Comparison of ENCODE assay signal across 16 cellular contexts in the genomic region with DNA sequence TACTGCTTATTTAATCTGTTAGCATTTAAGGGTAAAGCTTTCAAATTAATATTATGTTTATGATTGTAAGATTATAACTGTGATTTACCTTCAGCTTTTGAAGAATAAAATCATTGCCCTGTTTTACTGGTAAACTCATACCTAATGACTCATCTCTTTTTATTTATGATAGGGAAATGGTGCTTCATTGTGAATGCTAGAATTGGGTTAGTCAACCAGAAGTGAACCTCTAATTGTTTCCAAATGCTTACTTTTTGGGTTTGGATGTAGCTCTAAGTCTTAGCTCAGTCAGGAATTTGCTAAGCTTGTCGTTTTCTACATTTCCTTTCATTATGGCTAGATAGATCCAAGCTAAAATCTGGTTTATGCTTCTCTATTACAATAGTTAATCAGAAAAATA. TPM values are rescaled to one million over a fixed set of nuclear protein-coding genes. Genes with fewer than 3 reads are reported as not detected.
A peak's percentile ranks its signal among the peaks of the same experiment; 100 is the strongest.
DNase-seq lines count a peak whose midpoint lies in the region; ATAC-seq, FAIRE-seq and TF ChIP-seq lines count a peak whose summit lies in the region.
"Had no signal": no experiment of that assay in that cellular context is flagged by ENCODE, and none has a peak within 500 bp of the region (broad histone marks: within the 10 kb centered on the region; RNA-seq: fewer than 3 reads in every experiment).

No MANE protein-coding gene starts in this region.

- H3F3A ChIP-seq in PC-9 (ENCODE audit: insufficient read depth, low read depth), result no peaks in the 10 kb centered on the region

- peaks cover 58% of the 10 kb centered on the region for H3K36me3 Mint-ChIP-seq in activated CD4-positive, alpha-beta T cell treated with anti-CD3 and anti-CD28 coated beads for 36 hours (ENCODE audit: low read depth)

- H3K4me3 ChIP-seq in PC-9 (no peak overlapping the region), epithelial cell of esophagus (ENCODE audit: low read length) (no peak overlapping the region), kidney (ENCODE audit: low read length in 2 of 2) (no peak overlapping the region)
- H3K4me3 ChIP-seq: A549, gastroesophageal sphincter had no signal

- H3K4me1 ChIP-seq in PC-9 (replicated peaks; ENCODE audit: insufficient read depth), result peaks cover 14% of the 10 kb centered on the region
- peaks cover 3 to 4% of the 10 kb centered on the region in 2 donors for H3K4me1 ChIP-seq in kidney (ENCODE audit: control insufficient read depth in 1 of 2, insufficient read depth in 1 of 2, low read depth in 1 of 2, low read length in 2 of 2)

- TF ChIP-seq CTCF in PC-9 (conservative IDR thresholded peaks at IDR 0.05) (no peak), epithelial cell of esophagus (IDR thresholded peaks at IDR 0.05; ENCODE audit: insufficient read depth, low read depth, low read length, missing control alignments) (no peak), kidney (IDR thresholded peaks at IDR 0.05; ENCODE audit: borderline replicate concordance, extremely low read depth, insufficient read depth) (no peak)

- H3K9me3 ChIP-seq in PC-9 (ENCODE audit: insufficient read depth, low read depth) (no peaks in the 10 kb centered on the region), kidney (ENCODE audit: control insufficient read depth in 1 of 2, low read length in 2 of 2) (no peaks in the 10 kb centered on the region)
- H3K9me3 ChIP-seq: A549, gastroesophageal sphincter had no signal

- H3K36me3 ChIP-seq in PC-9 (ENCODE audit: low read depth), result peaks cover 11% of the 10 kb centered on the region; the same call in 1 of the 2 replicates
- H3K36me3 ChIP-seq in kidney (ENCODE audit: control insufficient read depth in 1 of 2, insufficient read depth in 2 of 2, low read length in 2 of 2), result peaks cover 0 to 7% of the 10 kb centered on the region in 2 donors

- intact Hi-C loops in activated CD4-positive, alpha-beta T cell treated with anti-CD3 and anti-CD28 coated beads for 36 hours (cut with DNase I, micrococcal nuclease), result loop anchor here (2.0 to 5.0 kb wide), 2 partner anchors 15 to 47 kb away; no protein-coding TSS in a partner anchor
- intact Hi-C loops in PC-9 (cut with micrococcal nuclease; ENCODE audit: unreplicated experiment), result no loop called here
- intact Hi-C loops in sciatic nerve (cut with DNase I), result no loop called here
- intact Hi-C loops in kidney (cut with DNase I), result no loop called here

- H4K20me1 ChIP-seq in PC-9 (ENCODE audit: insufficient read depth), result peaks cover 6% of the 10 kb centered on the region; the same call in 1 of the 2 replicates

- peaks cover 4% of the 10 kb centered on the region; the same call in 1 of the 2 replicates for H3K9me2 ChIP-seq in PC-9 (ENCODE audit: insufficient read depth)

- no peaks in the 10 kb centered on the region for H3K27me3 ChIP-seq in PC-9 (ENCODE audit: insufficient read depth, low read depth)
- H3K27me3 ChIP-seq: gastroesophageal sphincter had no signal

- H3K9me3 Mint-ChIP-seq in activated CD4-positive, alpha-beta T cell treated with anti-CD3 and anti-CD28 coated beads for 36 hours (ENCODE audit: low read depth), result peaks cover 33% of the 10 kb centered on the region

- no peak for FAIRE-seq in kidney (lab: Jason Lieb, UNC)
- FAIRE-seq: A549, HepG2 had no signal

- H3K27ac ChIP-seq in PC-9, result peak overlapping the region; percentile 22; the same call in 1 of the 2 replicates
- H3K27ac ChIP-seq in kidney (ENCODE audit: low read depth in 2 of 2, low read length in 2 of 2), result no peak overlapping the region
- H3K27ac ChIP-seq: A549, gastroesophageal sphincter had no signal

- H3K4me2 ChIP-seq in PC-9, result no peak overlapping the region
- H3K4me2 ChIP-seq: A549 had no signal

- H2AFZ ChIP-seq in PC-9, result no peak overlapping the region

- no peaks in the 10 kb centered on the region for H3K27me3 Mint-ChIP-seq in activated CD4-positive, alpha-beta T cell treated with anti-CD3 and anti-CD28 coated beads for 36 hours
- H3K27me3 Mint-ChIP-seq: memory B cell had no signal

- DNase-seq in activated CD4-positive, alpha-beta T cell treated with anti-CD3 and anti-CD28 coated beads for 36 hours, result no peak
- DNase-seq in activated CD4-positive, alpha-beta T cell treated with anti-CD3 and anti-CD28 coated beads, Interleukin-2, amount 50 U/mL, for 1 hour, result no peak
- DNase-seq in PC-9, result peak in 1 of 2 experiments; percentile 39
- DNase-seq in epithelial cell of esophagus (ENCODE audit: low read depth), result peak; percentile 48
- DNase-seq in sciatic nerve (ENCODE audit: low spot score), result no peak
- DNase-seq in kidney, result no peak
- no peak for DNase-seq in NCI-H2196 (lab: John Stamatoyannopoulos, UW; ENCODE audit: unreplicated experiment)
- no peak for DNase-seq in DMS114 treated with DMSO at 0.1 percent for 48 hours (lab: John Stamatoyannopoulos, UW; ENCODE audit: unreplicated experiment)
- DNase-seq: activated CD4-positive, CD25-positive, alpha-beta regulatory T cell; NCI-H2081 treated with DMSO at 0.1 percent for 48 hours; Right ventricle myocardium superior; stimulated activated CD8-positive, alpha-beta memory T cell treated with anti-CD3 and anti-CD28 coated beads, Interleukin-4, amount 100 ng/mL, for 48 hours had no signal

- CTCF ChIA-PET in activated CD4-positive, alpha-beta T cell treated with anti-CD3 and anti-CD28 coated beads for 36 hours (lab: Charles Lee), result interaction anchor here (0.6 to 1.7 kb wide), 8 partner anchors 9 to 350 kb away, joined by 3 to 8 read pairs (median 4); no protein-coding TSS in a partner anchor
- CTCF ChIA-PET in PC-9 (lab: Charles Lee), result no interaction called here

- H3K4me3 Mint-ChIP-seq in activated CD4-positive, alpha-beta T cell treated with anti-CD3 and anti-CD28 coated beads for 36 hours, result no peak overlapping the region
- H3K4me3 Mint-ChIP-seq: memory B cell had no signal

- peak; percentile 57 for ATAC-seq in activated CD4-positive, alpha-beta T cell treated with anti-CD3 and anti-CD28 coated beads for 36 hours
- peak; percentile 84 for ATAC-seq in sciatic nerve
- ATAC-seq: A549, gastroesophageal sphincter, HepG2 had no signal

- no TSS peak for BruUV-seq in PC-9 (replicated peaks; lab: Mats Ljungman, UMichigan)

- H3K9ac ChIP-seq in kidney (ENCODE audit: low read length in 2 of 2), result no peak overlapping the region

- peaks cover 59% of the 10 kb centered on the region for H3K4me1 Mint-ChIP-seq in activated CD4-positive, alpha-beta T cell treated with anti-CD3 and anti-CD28 coated beads for 36 hours

- peak overlapping the region; percentile 69 for H3K27ac Mint-ChIP-seq in activated CD4-positive, alpha-beta T cell treated with anti-CD3 and anti-CD28 coated beads for 36 hours
- H3K27ac Mint-ChIP-seq: memory B cell had no signal

- POLR2A ChIA-PET in activated CD4-positive, alpha-beta T cell treated with anti-CD3 and anti-CD28 coated beads for 36 hours (lab: Charles Lee), result interaction anchor here (0.6 kb wide), 1 partner anchor 14 kb away, joined by 4 read pairs; no protein-coding TSS in a partner anchor
- POLR2A ChIA-PET in PC-9 (lab: Charles Lee; ENCODE audit: unreplicated experiment), result interaction anchor here (0.6 kb wide), 1 partner anchor 15 kb away, joined by 5 read pairs; no protein-coding TSS in a partner anchor

- no peaks in the 10 kb centered on the region for H3K79me2 ChIP-seq in PC-9 (ENCODE audit: low read depth)

RNA-seq across cellular contexts. Expression of a gene that starts 59.4 kb away (rescaled TPM):
- total RNA-seq in activated CD4-positive, alpha-beta T cell treated with anti-CD3 and anti-CD28 coated beads for 36 hours, result 10 to 100 TPM; 33.2 to 34.6 TPM
- total RNA-seq in PC-9 (2021) (18.4 and 27.4 TPM in 2 replicates), sciatic nerve (25.9 TPM), kidney (40.2 TPM)
- 4.4 TPM for polyA plus RNA-seq in kidney (ENCODE audit: insufficient read depth, low read depth, low replicate concordance)

Comparison
In these comparisons a context has a peak if more than half of its experiments do, and no peak if none do; other contexts are left out.
1. intact Hi-C loops: an anchor here in activated CD4-positive, alpha-beta T cell treated with anti-CD3 and anti-CD28 coated beads for 36 hours (2.0 to 5.0 kb wide); none called in PC-9, sciatic nerve and kidney.